In the genomic region with DNA sequence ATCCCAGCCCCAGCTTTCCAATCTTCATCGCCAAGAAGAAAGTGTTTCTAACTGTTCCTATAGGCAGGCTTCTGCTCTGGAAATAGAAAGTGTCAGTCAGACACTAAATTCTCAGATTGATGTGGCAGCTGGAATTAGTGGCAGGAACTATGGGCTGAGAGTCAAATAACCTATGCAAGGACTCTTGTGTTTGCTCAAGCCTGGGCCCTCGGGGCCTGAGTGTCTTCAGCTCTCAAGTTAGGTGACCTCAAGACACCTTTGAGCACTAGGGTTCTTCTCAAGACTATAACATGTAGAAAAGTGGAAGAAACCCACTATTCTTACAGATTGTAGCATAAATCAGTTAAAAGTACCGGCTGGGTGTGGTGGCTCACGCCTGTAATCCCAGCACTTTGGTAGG, we compare ENCODE assay signal across 25 cellular contexts.
A peak's percentile ranks its signal among the peaks of the same experiment; 100 is the strongest.
DNase-seq lines count a peak whose midpoint lies in the region; ATAC-seq, FAIRE-seq and TF ChIP-seq lines count a peak whose summit lies in the region.
"Had no signal": no experiment of that assay in that cellular context is flagged by ENCODE, and none has a peak within 500 bp of the region (broad histone marks: within the 10 kb centered on the region; RNA-seq: fewer than 3 reads in every experiment).

No MANE protein-coding gene starts in this region.

- 6% methylated on average over 4 of the region's 4 CpGs for WGBS in GM12878 (ENCODE audit: insufficient coverage, insufficient replicate concordance, low lambda C conversion rate, missing lambda C conversion rate)

- no peak overlapping the region for H3K4me3 Mint-ChIP-seq in activated CD4-positive, alpha-beta memory T cell treated with anti-CD3 and anti-CD28 coated beads, Interleukin-2, amount 10 ng/mL, durations not matched to agents 7 days and 5 days
- H3K4me3 Mint-ChIP-seq in activated CD4-positive, alpha-beta memory T cell treated with anti-CD3 and anti-CD28 coated beads for 36 hours = no peak overlapping the region
- H3K4me3 Mint-ChIP-seq: CD14-positive monocyte had no signal

- H3K79me2 ChIP-seq in OCI-LY3 (ENCODE audit: low read length) (no peaks in the 10 kb centered on the region), GM12878 (ENCODE audit: control insufficient read depth, insufficient read depth, low read length) (no peaks in the 10 kb centered on the region)

- H3K36me3 ChIP-seq in OCI-LY3 (replicated peaks; ENCODE audit: low read depth, low read length) (no peaks in the 10 kb centered on the region), GM12878 (ENCODE audit: control insufficient read depth in 2 of 2, insufficient read depth in 2 of 2, low read length in 1 of 2) (no peaks in the 10 kb centered on the region), neuron (ENCODE audit: insufficient read depth, low read length) (no peaks in the 10 kb centered on the region)
- H3K36me3 ChIP-seq: HAP-1, SJSA1 had no signal

- TF ChIP-seq CTCF in OCI-LY3 (IDR thresholded peaks at IDR 0.05; ENCODE audit: low read depth, low read length) (no peak), GM12878 (IDR thresholded peaks at IDR 0.05 in 2 of 3, conservative IDR thresholded peaks at IDR 0.05 in 1 of 3; ENCODE audit: control insufficient read depth in 2 of 3, extremely low read depth in 1 of 3, insufficient read depth in 1 of 3, low read depth in 3 of 3, low read length in 3 of 3) (no peak)

- H4K20me1 ChIP-seq in OCI-LY3 (ENCODE audit: insufficient read depth, low read length) (no peaks in the 10 kb centered on the region), GM12878 (ENCODE audit: control insufficient read depth, insufficient read depth) (no peaks in the 10 kb centered on the region)

- H3K4me3 ChIP-seq in OCI-LY3 (ENCODE audit: low read length) (no peak overlapping the region), GM12878 (no peak overlapping the region), neuron (ENCODE audit: low read length) (no peak overlapping the region)
- H3K4me3 ChIP-seq: HAP-1, SJSA1 had no signal

- RAD21 ChIA-PET in GM12878 (lab: Charles Lee; ENCODE audit: unreplicated experiment) = interaction anchor here (0.9 to 1.0 kb wide), 2 partner anchors 10 to 14 kb away, joined by 3 to 5 read pairs; no protein-coding TSS in a partner anchor

- 0 out of 2 replicates have a peak, but pooled peaks cover 3% of the 10 kb centered on the region for H3K27me3 ChIP-seq in OCI-LY3 (ENCODE audit: low read depth, low read length)
- H3K27me3 ChIP-seq in GM12878 (replicated peaks in 1 of 2; ENCODE audit: control insufficient read depth in 2 of 2, insufficient read depth in 2 of 2, low read length in 1 of 2) = no peaks in the 10 kb centered on the region
- no peaks in the 10 kb centered on the region for H3K27me3 ChIP-seq in neuron (ENCODE audit: insufficient read depth, low read length)
- H3K27me3 ChIP-seq: SJSA1 had no signal

- H3K4me2 ChIP-seq in OCI-LY3 (ENCODE audit: low read length) = 0 out of 2 replicates have a peak overlapping the region, but pooled peaks have one; percentile 5
- H3K4me2 ChIP-seq in GM12878 (ENCODE audit: control insufficient read depth, insufficient read depth) = no peak overlapping the region

- SMC1A ChIA-PET in GM12878 (lab: Charles Lee; ENCODE audit: uncharacterized antibody, unreplicated experiment) = interaction anchor here (0.7 to 5.2 kb wide), 13 partner anchors 9 to 695 kb away, joined by 3 to 31 read pairs (median 3); no protein-coding TSS in a partner anchor

- peak overlapping the region; percentile 5 for H3K27ac Mint-ChIP-seq in activated CD4-positive, alpha-beta memory T cell treated with anti-CD3 and anti-CD28 coated beads, Interleukin-2, amount 10 ng/mL, durations not matched to agents 7 days and 5 days
- H3K27ac Mint-ChIP-seq in activated CD4-positive, alpha-beta memory T cell treated with anti-CD3 and anti-CD28 coated beads for 36 hours = no peak overlapping the region

- intact Hi-C loops in activated CD4-positive, alpha-beta memory T cell treated with anti-CD3 and anti-CD28 coated beads for 36 hours (cut with micrococcal nuclease) = no loop called here
- intact Hi-C loops in GM12878 (cut with micrococcal nuclease; ENCODE audit: unreplicated experiment) = loop anchor here (5.0 kb wide), 1 partner anchor 111 kb away; no protein-coding TSS in a partner anchor

- no peak for DNase-seq in activated CD4-positive, alpha-beta memory T cell treated with anti-CD3 and anti-CD28 coated beads, Interleukin-2, amount 10 ng/mL, durations not matched to agents 7 days and 5 days
- no peak for DNase-seq in activated CD4-positive, alpha-beta memory T cell treated with anti-CD3 and anti-CD28 coated beads for 36 hours
- DNase-seq in GM12878 (ENCODE audit: low read depth, low spot score) = no peak
- no peak for DNase-seq in hepatic stellate cell (ENCODE audit: low spot score)
- DNase-seq in NCI-H774 (lab: John Stamatoyannopoulos, UW) = no peak
- DNase-seq: ACHN, AML-193, Caco-2, DMS153, IMR-90, Kasumi-1, NCI-H1105 treated with DMSO at 0.1 percent for 48 hours, NCI-H187 treated with DMSO at 0.1 percent for 48 hours, NCI-H2171, NCI-H446, NCI-H748 treated with DMSO at 0.1 percent for 48 hours, PC-3 had no signal

- H3K27ac ChIP-seq in OCI-LY3 (ENCODE audit: low read length) (no peak overlapping the region), GM12878 (ENCODE audit: control insufficient read depth, insufficient read depth) (no peak overlapping the region)
- H3K27ac ChIP-seq: RWPE1, SJSA1 had no signal

- H2AFZ ChIP-seq in OCI-LY3 (ENCODE audit: low read depth, low read length) = no peak overlapping the region
- no peak overlapping the region for H2AFZ ChIP-seq in GM12878 (ENCODE audit: control insufficient read depth, low read depth, low read length)
- H2AFZ ChIP-seq in neuron (ENCODE audit: low read depth, low read length) = peak overlapping the region; percentile 29

- no TSS peak for BruUV-seq in GM12878 (replicated peaks; lab: Mats Ljungman, UMichigan)

- FAIRE-seq in GM12878 (lab: Jason Lieb, UNC) = peak; percentile 13
- FAIRE-seq: GM19239 had no signal

- H3K9me3 ChIP-seq in OCI-LY3 (ENCODE audit: insufficient read depth, low read length) (no peaks in the 10 kb centered on the region), GM12878 (replicated peaks; ENCODE audit: control insufficient read depth, insufficient read depth, low read length) (no peaks in the 10 kb centered on the region; the same call in 2 of the 3 replicates), neuron (ENCODE audit: low read length) (no peaks in the 10 kb centered on the region)
- H3K9me3 ChIP-seq: Caco-2, HAP-1, SJSA1 had no signal

- H3K27me3 Mint-ChIP-seq in activated CD4-positive, alpha-beta memory T cell treated with anti-CD3 and anti-CD28 coated beads, Interleukin-2, amount 10 ng/mL, durations not matched to agents 7 days and 5 days = no peaks in the 10 kb centered on the region
- H3K27me3 Mint-ChIP-seq in activated CD4-positive, alpha-beta memory T cell treated with anti-CD3 and anti-CD28 coated beads for 36 hours = no peaks in the 10 kb centered on the region

- TF ChIP-seq EP300 in GM12878 (IDR thresholded peaks at IDR 0.05; ENCODE audit: borderline replicate concordance in 1 of 2, control insufficient read depth in 1 of 2, low read depth in 2 of 2, low read length in 2 of 2) = no peak

- H3K9ac ChIP-seq in OCI-LY3 (ENCODE audit: low read length) = no peak overlapping the region
- H3K9ac ChIP-seq in GM12878 (ENCODE audit: control insufficient read depth, insufficient read depth, low read length) = no peak overlapping the region

- in situ Hi-C loops in GM12878 (cut with MboI) = no loop called here

- H3K36me3 Mint-ChIP-seq in activated CD4-positive, alpha-beta memory T cell treated with anti-CD3 and anti-CD28 coated beads, Interleukin-2, amount 10 ng/mL, durations not matched to agents 7 days and 5 days (ENCODE audit: low read depth) = no peaks in the 10 kb centered on the region
- H3K36me3 Mint-ChIP-seq in activated CD4-positive, alpha-beta memory T cell treated with anti-CD3 and anti-CD28 coated beads for 36 hours = no peaks in the 10 kb centered on the region
- H3K36me3 Mint-ChIP-seq: CD14-positive monocyte had no signal

- no peak for TF ChIP-seq RAD21 in GM12878 (IDR thresholded peaks at IDR 0.05; ENCODE audit: insufficient read depth, low read depth, low read length)

- H3K4me1 ChIP-seq in OCI-LY3 (ENCODE audit: low read length) = peaks cover 30% of the 10 kb centered on the region
- H3K4me1 ChIP-seq in GM12878 (ENCODE audit: control insufficient read depth, insufficient read depth, low read length) = peaks cover 17% of the 10 kb centered on the region
- peaks cover 10% of the 10 kb centered on the region for H3K4me1 ChIP-seq in neuron (ENCODE audit: insufficient read depth, low read length)
- H3K4me1 ChIP-seq: HAP-1 had no signal

- ATAC-seq in GM12878 (peak; percentile 27), HG03521 (IDR thresholded peaks at IDR 0.05; ENCODE audit: unreplicated experiment) (no peak)
- ATAC-seq: PC-3 had no signal

- TF ChIP-seq POLR2A in GM12878 (IDR thresholded peaks at IDR 0.05; ENCODE audit: low read depth, low read length) = no peak

- CTCF ChIA-PET in activated CD4-positive, alpha-beta memory T cell treated with anti-CD3 and anti-CD28 coated beads, Interleukin-2, amount 10 ng/mL, durations not matched to agents 7 days and 5 days (lab: Charles Lee) = no interaction called here
- CTCF ChIA-PET in activated CD4-positive, alpha-beta memory T cell treated with anti-CD3 and anti-CD28 coated beads for 36 hours (lab: Charles Lee) = interaction anchor here (0.7 to 1.3 kb wide), 2 partner anchors 60 to 398 kb away, joined by 3 to 4 read pairs; no protein-coding TSS in a partner anchor
- CTCF ChIA-PET in GM12878 (lab: Yijun Ruan, JAX) = interaction anchor here (0.6 to 2.3 kb wide), 6 partner anchors 14 to 59 kb away, joined by 3 to 5 read pairs (median 3); no protein-coding TSS in a partner anchor

- POLR2A ChIA-PET in activated CD4-positive, alpha-beta memory T cell treated with anti-CD3 and anti-CD28 coated beads, Interleukin-2, amount 10 ng/mL, durations not matched to agents 7 days and 5 days (lab: Charles Lee) = no interaction called here
- POLR2A ChIA-PET in activated CD4-positive, alpha-beta memory T cell treated with anti-CD3 and anti-CD28 coated beads for 36 hours (lab: Charles Lee) = no interaction called here
- POLR2A ChIA-PET in GM12878 (lab: Charles Lee) = interaction anchor here (0.8 kb wide), 1 partner anchor 50 kb away, joined by 3 read pairs; no protein-coding TSS in a partner anchor

- H3K4me1 Mint-ChIP-seq in activated CD4-positive, alpha-beta memory T cell treated with anti-CD3 and anti-CD28 coated beads, Interleukin-2, amount 10 ng/mL, durations not matched to agents 7 days and 5 days = peaks cover 13% of the 10 kb centered on the region
- H3K4me1 Mint-ChIP-seq in activated CD4-positive, alpha-beta memory T cell treated with anti-CD3 and anti-CD28 coated beads for 36 hours (ENCODE audit: low read depth) = peaks cover 14% of the 10 kb centered on the region

- H3K9me3 Mint-ChIP-seq in activated CD4-positive, alpha-beta memory T cell treated with anti-CD3 and anti-CD28 coated beads, Interleukin-2, amount 10 ng/mL, durations not matched to agents 7 days and 5 days = peaks cover 4% of the 10 kb centered on the region
- no peaks in the 10 kb centered on the region for H3K9me3 Mint-ChIP-seq in activated CD4-positive, alpha-beta memory T cell treated with anti-CD3 and anti-CD28 coated beads for 36 hours

TF ChIP-seq in GM12878, 131 proteins besides CTCF, POLR2A, EP300 and RAD21 (continues in another document):
- TF ChIP-seq CEBPB (IDR thresholded peaks at IDR 0.05; ENCODE audit: borderline replicate concordance in 1 of 2, low read depth in 2 of 2, low read length in 2 of 2) (no peak), FOXM1 (IDR thresholded peaks at IDR 0.05; ENCODE audit: low read depth, low read length) (no peak)
